ENCODE assay signal across 29 cellular contexts in genomic region chr5:59049070-59049469, GRCh38.
"Had no signal": no experiment of that assay in that cellular context is flagged by ENCODE, and none has a peak within 500 bp of the region (broad histone marks: within the 10 kb centered on the region; RNA-seq: fewer than 3 reads in every experiment).

No MANE protein-coding gene starts in this region.

- H3K9me3 Mint-ChIP-seq: activated CD4-positive, alpha-beta memory T cell treated with anti-CD3 and anti-CD28 coated beads, Interleukin-2, amount 10 ng/mL, durations not matched to agents 7 days and 5 days; activated naive CD4-positive, alpha-beta T cell treated with anti-CD3 and anti-CD28 coated beads for 36 hours; activated naive CD4-positive, alpha-beta T cell treated with anti-CD3 and anti-CD28 coated beads, Interleukin-2, amount 50 U/mL, for 24 hours; activated naive CD8-positive, alpha-beta T cell treated with anti-CD3 and anti-CD28 coated beads for 36 hours; activated T-cell treated with anti-CD3 and anti-CD28 coated beads, Interleukin-2, amount 50 U/mL, for 4 hours; activated T-helper 17 cell treated with anti-CD3 and anti-CD28 coated beads, Interleukin-2, amount 50 U/mL, for 72 hours; effector memory CD8-positive, alpha-beta T cell had no signal

- H3K4me3 ChIP-seq: adrenal gland, body of pancreas, esophagus muscularis mucosa, gastrocnemius medialis, heart left ventricle had no signal

- H3K27ac Mint-ChIP-seq: activated CD4-positive, alpha-beta memory T cell treated with anti-CD3 and anti-CD28 coated beads, Interleukin-2, amount 10 ng/mL, durations not matched to agents 7 days and 5 days; activated CD4-positive, alpha-beta T cell treated with anti-CD3 and anti-CD28 coated beads, Interleukin-2, amount 10 ng/mL, durations not matched to agents 7 days and 5 days; activated naive CD4-positive, alpha-beta T cell treated with anti-CD3 and anti-CD28 coated beads for 36 hours; activated naive CD4-positive, alpha-beta T cell treated with anti-CD3 and anti-CD28 coated beads, Interleukin-2, amount 50 U/mL, for 24 hours; activated naive CD8-positive, alpha-beta T cell treated with anti-CD3 and anti-CD28 coated beads for 36 hours; activated naive CD8-positive, alpha-beta T cell treated with anti-CD3 and anti-CD28 coated beads, Interleukin-2, amount 50 U/mL, for 24 hours; activated T-helper 17 cell treated with anti-CD3 and anti-CD28 coated beads, Interleukin-2, amount 50 U/mL, for 72 hours; effector memory CD8-positive, alpha-beta T cell; WTC11 had no signal

- H3K27me3 Mint-ChIP-seq: activated naive CD4-positive, alpha-beta T cell treated with anti-CD3 and anti-CD28 coated beads, Interleukin-2, amount 50 U/mL, for 24 hours; activated naive CD8-positive, alpha-beta T cell treated with anti-CD3 and anti-CD28 coated beads for 36 hours; activated naive CD8-positive, alpha-beta T cell treated with anti-CD3 and anti-CD28 coated beads, Interleukin-2, amount 50 U/mL, for 24 hours; activated T-helper 17 cell treated with anti-CD3 and anti-CD28 coated beads, Interleukin-2, amount 50 U/mL, for 72 hours had no signal

- H3K4me3 Mint-ChIP-seq: activated CD4-positive, alpha-beta memory T cell treated with anti-CD3 and anti-CD28 coated beads, Interleukin-2, amount 10 ng/mL, durations not matched to agents 7 days and 5 days; activated CD4-positive, alpha-beta T cell treated with anti-CD3 and anti-CD28 coated beads, Interleukin-2, amount 10 ng/mL, durations not matched to agents 7 days and 5 days; activated naive CD4-positive, alpha-beta T cell treated with anti-CD3 and anti-CD28 coated beads for 36 hours; activated naive CD4-positive, alpha-beta T cell treated with anti-CD3 and anti-CD28 coated beads, Interleukin-2, amount 50 U/mL, for 24 hours; activated naive CD8-positive, alpha-beta T cell treated with anti-CD3 and anti-CD28 coated beads for 36 hours; activated naive CD8-positive, alpha-beta T cell treated with anti-CD3 and anti-CD28 coated beads, Interleukin-2, amount 50 U/mL, for 24 hours; activated T-cell treated with anti-CD3 and anti-CD28 coated beads, Interleukin-2, amount 50 U/mL, for 4 hours; activated T-helper 17 cell treated with anti-CD3 and anti-CD28 coated beads, Interleukin-2, amount 50 U/mL, for 72 hours; effector memory CD8-positive, alpha-beta T cell; WTC11 had no signal

- H3K36me3 ChIP-seq: adrenal gland, esophagus muscularis mucosa, gastrocnemius medialis, heart left ventricle had no signal

- H3K27ac ChIP-seq: adrenal gland, body of pancreas, esophagus muscularis mucosa, foreskin keratinocyte, heart left ventricle had no signal

- H3K4me1 ChIP-seq: adrenal gland, body of pancreas, esophagus muscularis mucosa, foreskin keratinocyte, heart left ventricle had no signal

- ATAC-seq: activated naive CD8-positive, alpha-beta T cell treated with anti-CD3 and anti-CD28 coated beads, Interleukin-2, amount 50 U/mL, for 24 hours; activated T-cell treated with anti-CD3 and anti-CD28 coated beads, Interleukin-2, amount 50 U/mL, for 4 hours; activated T-helper 17 cell treated with anti-CD3 and anti-CD28 coated beads, Interleukin-2, amount 50 U/mL, for 72 hours; body of pancreas; effector memory CD8-positive, alpha-beta T cell; foreskin keratinocyte; gastrocnemius medialis; heart left ventricle; WTC11 had no signal

- DNase-seq: activated CD4-positive, alpha-beta memory T cell treated with anti-CD3 and anti-CD28 coated beads, Interleukin-2, amount 10 ng/mL, durations not matched to agents 7 days and 5 days; activated CD4-positive, alpha-beta T cell treated with anti-CD3 and anti-CD28 coated beads for 1 hour; activated CD4-positive, alpha-beta T cell treated with anti-CD3 and anti-CD28 coated beads for 4 hours; activated CD4-positive, alpha-beta T cell treated with anti-CD3 and anti-CD28 coated beads, Interleukin-2, amount 10 ng/mL, durations not matched to agents 7 days and 5 days; activated CD4-positive, alpha-beta T cell treated with anti-CD3 and anti-CD28 coated beads, Interleukin-2, amount 50 U/mL, for 4 hours; activated effector memory CD4-positive, alpha-beta T cell treated with Interleukin-2 at 50 U/mL for 16 hours; activated naive CD4-positive, alpha-beta T cell treated with anti-CD3 and anti-CD28 coated beads for 36 hours; activated naive CD8-positive, alpha-beta T cell treated with anti-CD3 and anti-CD28 coated beads for 36 hours; activated naive CD8-positive, alpha-beta T cell treated with anti-CD3 and anti-CD28 coated beads, Interleukin-2, amount 50 U/mL, for 24 hours; activated T-cell treated with anti-CD3 and anti-CD28 coated beads, Interleukin-2, amount 50 U/mL, for 4 hours; adrenal gland; amygdala; aorta; body of pancreas; caudate nucleus; cortex of kidney; dermis blood vessel endothelial cell; effector CD4-positive, alpha-beta T cell; effector memory CD8-positive, alpha-beta T cell; erythroblast; foreskin keratinocyte; gastrocnemius medialis; glutamatergic neuron; heart left ventricle; T1000 had no signal

- H3K36me3 Mint-ChIP-seq: activated naive CD4-positive, alpha-beta T cell treated with anti-CD3 and anti-CD28 coated beads, Interleukin-2, amount 50 U/mL, for 24 hours; activated naive CD8-positive, alpha-beta T cell treated with anti-CD3 and anti-CD28 coated beads for 36 hours; WTC11 had no signal

- H3K4me1 Mint-ChIP-seq: activated CD4-positive, alpha-beta T cell treated with anti-CD3 and anti-CD28 coated beads, Interleukin-2, amount 10 ng/mL, durations not matched to agents 7 days and 5 days; activated naive CD4-positive, alpha-beta T cell treated with anti-CD3 and anti-CD28 coated beads, Interleukin-2, amount 50 U/mL, for 24 hours; activated T-helper 17 cell treated with anti-CD3 and anti-CD28 coated beads, Interleukin-2, amount 50 U/mL, for 72 hours; WTC11 had no signal

- H3K27me3 ChIP-seq: adrenal gland, body of pancreas, esophagus muscularis mucosa, foreskin keratinocyte, gastrocnemius medialis, heart left ventricle had no signal

- H3K9me3 ChIP-seq: adrenal gland, body of pancreas, esophagus muscularis mucosa, gastrocnemius medialis, heart left ventricle had no signal
